Comparison of ENCODE assay signal across 1 cellular context in the genomic region with DNA sequence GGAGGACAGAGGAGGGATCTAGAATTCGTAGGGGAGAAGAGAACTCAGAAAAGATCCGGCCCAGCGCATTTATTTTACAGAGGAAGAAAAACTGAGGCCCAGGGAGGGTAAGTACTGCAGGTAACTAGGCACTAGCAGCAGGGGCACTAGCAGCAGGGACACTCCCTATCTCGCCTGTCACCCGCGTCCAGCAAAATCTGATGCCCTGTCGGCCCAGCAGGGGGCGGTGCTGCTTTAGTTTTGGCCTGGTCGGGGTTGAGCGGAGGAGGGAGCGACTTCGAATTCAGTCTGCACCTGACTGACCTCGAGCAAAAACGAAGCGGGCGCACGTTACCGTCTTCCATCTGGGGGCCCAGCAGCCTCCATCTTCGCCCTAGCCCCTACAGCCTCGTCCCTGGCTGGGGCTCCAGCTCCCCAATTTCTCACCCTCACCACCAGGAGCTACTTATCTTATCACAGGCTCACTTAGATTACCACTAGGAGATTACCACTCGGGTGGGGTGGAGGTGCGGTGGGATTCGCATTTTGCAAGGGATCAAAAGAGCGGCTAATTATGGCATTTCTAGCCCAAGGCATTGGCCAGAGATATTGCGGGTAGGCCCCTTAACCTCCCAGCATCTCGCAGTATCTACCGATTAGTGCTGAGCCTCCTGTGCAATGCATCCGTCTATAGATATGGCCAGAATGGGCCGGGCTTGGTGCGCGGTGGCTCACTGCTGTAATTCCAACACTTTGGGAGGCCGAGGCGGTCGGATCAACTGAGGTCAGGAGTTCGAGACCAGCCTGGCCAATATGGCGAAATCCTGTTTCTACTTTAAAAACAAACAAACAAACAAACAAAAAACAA.
TF ChIP-seq lines count a peak whose summit lies in the region.

No MANE protein-coding gene starts in this region.

TF ChIP-seq in HepG2, 621 proteins besides CTCF, POLR2A, EP300 and RAD21 (continued from another document and continues in another):
- TF ChIP-seq, protein P1, sequence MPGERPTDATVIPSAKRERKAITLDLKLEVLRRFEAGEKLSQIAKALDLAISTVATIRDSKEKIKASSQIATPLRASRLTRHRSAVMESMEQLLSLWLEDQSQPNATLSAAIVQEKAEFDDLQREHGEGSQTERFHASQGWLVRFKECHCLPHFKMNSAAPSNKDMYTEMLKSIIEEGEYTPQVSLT (CRISPR knock-in tag; IDR thresholded peaks at IDR 0.05; ENCODE audit: borderline replicate concordance, low read depth), result no peak
- TF ChIP-seq ZNF674 (CRISPR knock-in tag; IDR thresholded peaks at IDR 0.05; ENCODE audit: low read depth) (no peak), ZNF280D (CRISPR knock-in tag; IDR thresholded peaks at IDR 0.05) (peak; percentile 38; the same call in 1 of the 2 replicates), ZNF781 (CRISPR knock-in tag; IDR thresholded peaks at IDR 0.05; ENCODE audit: borderline replicate concordance, not compliant biosample characterization) (peak; percentile 79), ZNF776 (CRISPR knock-in tag; IDR thresholded peaks at IDR 0.05) (0 out of 2 replicates have a peak, but pooled peaks have one; percentile 16), KDM1A (CRISPR knock-in tag; IDR thresholded peaks at IDR 0.05) (no peak), TRIM24 (CRISPR knock-in tag; IDR thresholded peaks at IDR 0.05) (no peak), PAF1 (CRISPR knock-in tag; IDR thresholded peaks at IDR 0.05) (no peak), CBFB (CRISPR knock-in tag; IDR thresholded peaks at IDR 0.05) (0 out of 2 replicates have a peak, but pooled peaks have one; percentile 13), ZKSCAN8 (CRISPR knock-in tag; IDR thresholded peaks at IDR 0.05; ENCODE audit: borderline replicate concordance) (peak; percentile 46; the same call in 1 of the 2 replicates), ZNF564 (CRISPR knock-in tag; IDR thresholded peaks at IDR 0.05) (no peak), YEATS4 (CRISPR knock-in tag; IDR thresholded peaks at IDR 0.05; ENCODE audit: borderline replicate concordance) (0 out of 2 replicates have a peak, but pooled peaks have one; percentile 21), ZNF33A (CRISPR knock-in tag; IDR thresholded peaks at IDR 0.05; ENCODE audit: borderline replicate concordance) (no peak), ZNF547 (CRISPR knock-in tag; IDR thresholded peaks at IDR 0.05) (peak; percentile 84), ZNF761 (CRISPR knock-in tag; conservative IDR thresholded peaks at IDR 0.05) (no peak), GMEB1 (CRISPR knock-in tag; IDR thresholded peaks at IDR 0.05; ENCODE audit: borderline replicate concordance) (no peak), PRMT3 (CRISPR knock-in tag; IDR thresholded peaks at IDR 0.05; ENCODE audit: borderline replicate concordance, low read depth) (no peak), ISX (CRISPR knock-in tag; conservative IDR thresholded peaks at IDR 0.05) (no peak), ZNF34 (CRISPR knock-in tag; IDR thresholded peaks at IDR 0.05; ENCODE audit: borderline replicate concordance) (no peak), ZBTB37 (CRISPR knock-in tag; IDR thresholded peaks at IDR 0.05) (no peak), ZNF468 (CRISPR knock-in tag; IDR thresholded peaks at IDR 0.05) (no peak), ZNF672 (CRISPR knock-in tag; IDR thresholded peaks at IDR 0.05) (peak; percentile 23; the same call in 1 of the 2 replicates), FOXP4 (CRISPR knock-in tag; IDR thresholded peaks at IDR 0.05) (peak; percentile 25; the same call in 1 of the 2 replicates), ZNF512B (CRISPR knock-in tag; IDR thresholded peaks at IDR 0.05; ENCODE audit: borderline replicate concordance) (no peak; the same call in 1 of the 2 replicates), MED8 (CRISPR knock-in tag; IDR thresholded peaks at IDR 0.05; ENCODE audit: insufficient replicate concordance) (no peak), ARHGAP35 (CRISPR knock-in tag; IDR thresholded peaks at IDR 0.05; ENCODE audit: borderline replicate concordance) (no peak), NFKBIZ (CRISPR knock-in tag; IDR thresholded peaks at IDR 0.05) (no peak), FOXJ3 (CRISPR knock-in tag; IDR thresholded peaks at IDR 0.05; ENCODE audit: borderline replicate concordance) (no peak), ZNF230 (CRISPR knock-in tag; IDR thresholded peaks at IDR 0.05) (peak; percentile 62; the same call in 1 of the 2 replicates), HES4 (CRISPR knock-in tag; IDR thresholded peaks at IDR 0.05; ENCODE audit: borderline replicate concordance) (no peak), ZNF629 (CRISPR knock-in tag; conservative IDR thresholded peaks at IDR 0.05) (no peak; the same call in 1 of the 2 replicates), SNAI1 (CRISPR knock-in tag; IDR thresholded peaks at IDR 0.05; ENCODE audit: borderline replicate concordance) (no peak)
- TF ChIP-seq, protein P2, sequence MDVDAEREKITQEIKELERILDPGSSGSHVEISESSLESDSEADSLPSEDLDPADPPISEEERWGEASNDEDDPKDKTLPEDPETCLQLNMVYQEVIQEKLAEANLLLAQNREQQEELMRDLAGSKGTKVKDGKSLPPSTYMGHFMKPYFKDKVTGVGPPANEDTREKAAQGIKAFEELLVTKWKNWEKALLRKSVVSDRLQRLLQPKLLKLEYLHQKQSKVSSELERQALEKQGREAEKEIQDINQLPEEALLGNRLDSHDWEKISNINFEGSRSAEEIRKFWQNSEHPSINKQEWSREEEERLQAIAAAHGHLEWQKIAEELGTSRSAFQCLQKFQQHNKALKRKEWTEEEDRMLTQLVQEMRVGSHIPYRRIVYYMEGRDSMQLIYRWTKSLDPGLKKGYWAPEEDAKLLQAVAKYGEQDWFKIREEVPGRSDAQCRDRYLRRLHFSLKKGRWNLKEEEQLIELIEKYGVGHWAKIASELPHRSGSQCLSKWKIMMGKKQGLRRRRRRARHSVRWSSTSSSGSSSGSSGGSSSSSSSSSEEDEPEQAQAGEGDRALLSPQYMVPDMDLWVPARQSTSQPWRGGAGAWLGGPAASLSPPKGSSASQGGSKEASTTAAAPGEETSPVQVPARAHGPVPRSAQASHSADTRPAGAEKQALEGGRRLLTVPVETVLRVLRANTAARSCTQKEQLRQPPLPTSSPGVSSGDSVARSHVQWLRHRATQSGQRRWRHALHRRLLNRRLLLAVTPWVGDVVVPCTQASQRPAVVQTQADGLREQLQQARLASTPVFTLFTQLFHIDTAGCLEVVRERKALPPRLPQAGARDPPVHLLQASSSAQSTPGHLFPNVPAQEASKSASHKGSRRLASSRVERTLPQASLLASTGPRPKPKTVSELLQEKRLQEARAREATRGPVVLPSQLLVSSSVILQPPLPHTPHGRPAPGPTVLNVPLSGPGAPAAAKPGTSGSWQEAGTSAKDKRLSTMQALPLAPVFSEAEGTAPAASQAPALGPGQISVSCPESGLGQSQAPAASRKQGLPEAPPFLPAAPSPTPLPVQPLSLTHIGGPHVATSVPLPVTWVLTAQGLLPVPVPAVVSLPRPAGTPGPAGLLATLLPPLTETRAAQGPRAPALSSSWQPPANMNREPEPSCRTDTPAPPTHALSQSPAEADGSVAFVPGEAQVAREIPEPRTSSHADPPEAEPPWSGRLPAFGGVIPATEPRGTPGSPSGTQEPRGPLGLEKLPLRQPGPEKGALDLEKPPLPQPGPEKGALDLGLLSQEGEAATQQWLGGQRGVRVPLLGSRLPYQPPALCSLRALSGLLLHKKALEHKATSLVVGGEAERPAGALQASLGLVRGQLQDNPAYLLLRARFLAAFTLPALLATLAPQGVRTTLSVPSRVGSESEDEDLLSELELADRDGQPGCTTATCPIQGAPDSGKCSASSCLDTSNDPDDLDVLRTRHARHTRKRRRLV (CRISPR knock-in tag; IDR thresholded peaks at IDR 0.05), result no peak
- TF ChIP-seq, protein P3, sequence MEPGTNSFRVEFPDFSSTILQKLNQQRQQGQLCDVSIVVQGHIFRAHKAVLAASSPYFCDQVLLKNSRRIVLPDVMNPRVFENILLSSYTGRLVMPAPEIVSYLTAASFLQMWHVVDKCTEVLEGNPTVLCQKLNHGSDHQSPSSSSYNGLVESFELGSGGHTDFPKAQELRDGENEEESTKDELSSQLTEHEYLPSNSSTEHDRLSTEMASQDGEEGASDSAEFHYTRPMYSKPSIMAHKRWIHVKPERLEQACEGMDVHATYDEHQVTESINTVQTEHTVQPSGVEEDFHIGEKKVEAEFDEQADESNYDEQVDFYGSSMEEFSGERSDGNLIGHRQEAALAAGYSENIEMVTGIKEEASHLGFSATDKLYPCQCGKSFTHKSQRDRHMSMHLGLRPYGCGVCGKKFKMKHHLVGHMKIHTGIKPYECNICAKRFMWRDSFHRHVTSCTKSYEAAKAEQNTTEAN (CRISPR knock-in tag; conservative IDR thresholded peaks at IDR 0.05), result no peak
- TF ChIP-seq, protein P4, sequence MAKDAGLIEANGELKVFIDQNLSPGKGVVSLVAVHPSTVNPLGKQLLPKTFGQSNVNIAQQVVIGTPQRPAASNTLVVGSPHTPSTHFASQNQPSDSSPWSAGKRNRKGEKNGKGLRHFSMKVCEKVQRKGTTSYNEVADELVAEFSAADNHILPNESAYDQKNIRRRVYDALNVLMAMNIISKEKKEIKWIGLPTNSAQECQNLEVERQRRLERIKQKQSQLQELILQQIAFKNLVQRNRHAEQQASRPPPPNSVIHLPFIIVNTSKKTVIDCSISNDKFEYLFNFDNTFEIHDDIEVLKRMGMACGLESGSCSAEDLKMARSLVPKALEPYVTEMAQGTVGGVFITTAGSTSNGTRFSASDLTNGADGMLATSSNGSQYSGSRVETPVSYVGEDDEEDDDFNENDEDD (CRISPR knock-in tag; IDR thresholded peaks at IDR 0.05; ENCODE audit: borderline replicate concordance), result peak; percentile 82; the same call in 1 of the 2 replicates
